ENCODE assay signal across 1 cellular context in the genomic region with DNA sequence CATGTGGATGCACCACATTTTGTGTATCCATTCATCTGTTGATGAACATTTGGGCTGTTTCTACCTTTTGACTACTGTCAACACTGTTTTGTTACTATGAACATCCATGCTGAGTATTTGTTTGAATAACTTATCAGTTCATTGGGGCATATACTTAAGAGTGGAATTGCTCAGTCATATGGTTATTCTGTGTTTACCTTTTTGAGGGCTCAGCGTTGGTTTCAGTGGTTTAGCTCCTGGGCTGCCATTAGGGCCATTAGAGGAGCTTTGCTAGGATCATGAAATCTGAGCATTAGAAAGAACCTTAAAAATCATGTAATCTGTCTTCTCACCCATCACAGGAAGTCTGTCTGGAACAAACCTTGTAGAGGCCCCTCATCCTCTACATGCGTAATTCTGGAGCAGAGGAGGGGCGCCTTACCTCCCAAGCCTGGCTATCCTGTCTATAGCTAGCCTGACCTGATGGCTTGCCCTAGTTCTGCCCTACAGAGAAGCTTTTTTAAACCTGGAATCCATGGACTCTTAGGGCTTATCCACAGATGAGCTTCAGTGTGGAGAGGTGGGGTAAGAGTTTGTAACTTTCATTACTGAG.
TF ChIP-seq lines count a peak whose summit lies in the region.

No MANE protein-coding gene starts in this region.

TF ChIP-seq in HepG2, 621 proteins besides CTCF, POLR2A, EP300 and RAD21:
- TF ChIP-seq, protein P1, sequence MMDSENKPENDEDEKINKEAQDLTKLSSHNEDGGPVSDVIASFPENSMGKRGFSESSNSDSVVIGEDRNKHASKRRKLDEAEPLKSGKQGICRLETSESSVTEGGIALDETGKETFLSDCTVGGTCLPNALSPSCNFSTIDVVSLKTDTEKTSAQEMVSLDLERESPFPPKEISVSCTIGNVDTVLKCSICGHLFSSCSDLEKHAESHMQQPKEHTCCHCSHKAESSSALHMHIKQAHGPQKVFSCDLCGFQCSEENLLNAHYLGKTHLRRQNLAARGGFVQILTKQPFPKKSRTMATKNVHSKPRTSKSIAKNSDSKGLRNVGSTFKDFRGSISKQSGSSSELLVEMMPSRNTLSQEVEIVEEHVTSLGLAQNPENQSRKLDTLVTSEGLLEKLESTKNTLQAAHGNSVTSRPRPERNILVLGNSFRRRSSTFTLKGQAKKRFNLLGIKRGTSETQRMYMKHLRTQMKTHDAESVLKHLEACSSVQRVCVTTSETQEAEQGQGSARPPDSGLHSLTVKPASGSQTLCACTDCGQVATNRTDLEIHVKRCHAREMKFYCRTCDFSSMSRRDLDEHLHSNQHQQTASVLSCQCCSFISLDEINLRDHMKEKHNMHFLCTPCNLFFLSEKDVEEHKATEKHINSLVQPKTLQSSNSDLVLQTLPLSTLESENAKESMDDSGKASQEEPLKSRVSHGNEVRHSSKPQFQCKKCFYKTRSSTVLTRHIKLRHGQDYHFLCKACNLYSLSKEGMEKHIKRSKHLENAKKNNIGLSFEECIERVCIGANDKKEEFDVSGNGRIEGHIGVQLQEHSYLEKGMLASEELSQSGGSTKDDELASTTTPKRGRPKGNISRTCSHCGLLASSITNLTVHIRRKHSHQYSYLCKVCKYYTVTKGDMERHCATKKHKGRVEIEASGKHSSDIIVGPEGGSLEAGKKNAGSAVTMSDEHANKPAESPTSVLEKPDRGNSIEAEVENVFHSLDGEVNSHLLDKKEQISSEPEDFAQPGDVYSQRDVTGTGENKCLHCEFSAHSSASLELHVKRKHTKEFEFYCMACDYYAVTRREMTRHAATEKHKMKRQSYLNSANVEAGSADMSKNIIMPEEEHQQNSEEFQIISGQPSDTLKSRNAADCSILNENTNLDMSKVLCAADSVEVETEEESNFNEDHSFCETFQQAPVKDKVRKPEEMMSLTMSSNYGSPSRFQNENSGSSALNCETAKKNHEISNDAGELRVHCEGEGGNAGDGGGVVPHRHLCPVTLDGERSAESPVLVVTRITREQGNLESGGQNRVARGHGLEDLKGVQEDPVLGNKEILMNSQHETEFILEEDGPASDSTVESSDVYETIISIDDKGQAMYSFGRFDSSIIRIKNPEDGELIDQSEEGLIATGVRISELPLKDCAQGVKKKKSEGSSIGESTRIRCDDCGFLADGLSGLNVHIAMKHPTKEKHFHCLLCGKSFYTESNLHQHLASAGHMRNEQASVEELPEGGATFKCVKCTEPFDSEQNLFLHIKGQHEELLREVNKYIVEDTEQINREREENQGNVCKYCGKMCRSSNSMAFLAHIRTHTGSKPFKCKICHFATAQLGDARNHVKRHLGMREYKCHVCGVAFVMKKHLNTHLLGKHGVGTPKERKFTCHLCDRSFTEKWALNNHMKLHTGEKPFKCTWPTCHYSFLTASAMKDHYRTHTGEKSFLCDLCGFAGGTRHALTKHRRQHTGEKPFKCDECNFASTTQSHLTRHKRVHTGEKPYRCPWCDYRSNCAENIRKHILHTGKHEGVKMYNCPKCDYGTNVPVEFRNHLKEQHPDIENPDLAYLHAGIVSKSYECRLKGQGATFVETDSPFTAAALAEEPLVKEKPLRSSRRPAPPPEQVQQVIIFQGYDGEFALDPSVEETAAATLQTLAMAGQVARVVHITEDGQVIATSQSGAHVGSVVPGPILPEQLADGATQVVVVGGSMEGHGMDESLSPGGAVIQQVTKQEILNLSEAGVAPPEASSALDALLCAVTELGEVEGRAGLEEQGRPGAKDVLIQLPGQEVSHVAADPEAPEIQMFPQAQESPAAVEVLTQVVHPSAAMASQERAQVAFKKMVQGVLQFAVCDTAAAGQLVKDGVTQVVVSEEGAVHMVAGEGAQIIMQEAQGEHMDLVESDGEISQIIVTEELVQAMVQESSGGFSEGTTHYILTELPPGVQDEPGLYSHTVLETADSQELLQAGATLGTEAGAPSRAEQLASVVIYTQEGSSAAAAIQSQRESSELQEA (CRISPR knock-in tag; IDR thresholded peaks at IDR 0.05; ENCODE audit: not compliant biosample characterization) = no peak
- TF ChIP-seq BHLHE40 (IDR thresholded peaks at IDR 0.05; ENCODE audit: low read length) = no peak
- no peak for TF ChIP-seq ZNF501 (CRISPR knock-in tag; IDR thresholded peaks at IDR 0.05)
- no peak for TF ChIP-seq NFIB (CRISPR knock-in tag; IDR thresholded peaks at IDR 0.05; ENCODE audit: borderline replicate concordance)
- TF ChIP-seq FLYWCH1 (CRISPR knock-in tag; IDR thresholded peaks at IDR 0.05) = no peak
- TF ChIP-seq, protein P2, sequence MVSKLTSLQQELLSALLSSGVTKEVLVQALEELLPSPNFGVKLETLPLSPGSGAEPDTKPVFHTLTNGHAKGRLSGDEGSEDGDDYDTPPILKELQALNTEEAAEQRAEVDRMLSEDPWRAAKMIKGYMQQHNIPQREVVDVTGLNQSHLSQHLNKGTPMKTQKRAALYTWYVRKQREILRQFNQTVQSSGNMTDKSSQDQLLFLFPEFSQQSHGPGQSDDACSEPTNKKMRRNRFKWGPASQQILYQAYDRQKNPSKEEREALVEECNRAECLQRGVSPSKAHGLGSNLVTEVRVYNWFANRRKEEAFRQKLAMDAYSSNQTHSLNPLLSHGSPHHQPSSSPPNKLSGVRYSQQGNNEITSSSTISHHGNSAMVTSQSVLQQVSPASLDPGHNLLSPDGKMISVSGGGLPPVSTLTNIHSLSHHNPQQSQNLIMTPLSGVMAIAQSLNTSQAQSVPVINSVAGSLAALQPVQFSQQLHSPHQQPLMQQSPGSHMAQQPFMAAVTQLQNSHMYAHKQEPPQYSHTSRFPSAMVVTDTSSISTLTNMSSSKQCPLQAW (CRISPR knock-in tag; IDR thresholded peaks at IDR 0.05) = no peak
- TF ChIP-seq, protein P3, sequence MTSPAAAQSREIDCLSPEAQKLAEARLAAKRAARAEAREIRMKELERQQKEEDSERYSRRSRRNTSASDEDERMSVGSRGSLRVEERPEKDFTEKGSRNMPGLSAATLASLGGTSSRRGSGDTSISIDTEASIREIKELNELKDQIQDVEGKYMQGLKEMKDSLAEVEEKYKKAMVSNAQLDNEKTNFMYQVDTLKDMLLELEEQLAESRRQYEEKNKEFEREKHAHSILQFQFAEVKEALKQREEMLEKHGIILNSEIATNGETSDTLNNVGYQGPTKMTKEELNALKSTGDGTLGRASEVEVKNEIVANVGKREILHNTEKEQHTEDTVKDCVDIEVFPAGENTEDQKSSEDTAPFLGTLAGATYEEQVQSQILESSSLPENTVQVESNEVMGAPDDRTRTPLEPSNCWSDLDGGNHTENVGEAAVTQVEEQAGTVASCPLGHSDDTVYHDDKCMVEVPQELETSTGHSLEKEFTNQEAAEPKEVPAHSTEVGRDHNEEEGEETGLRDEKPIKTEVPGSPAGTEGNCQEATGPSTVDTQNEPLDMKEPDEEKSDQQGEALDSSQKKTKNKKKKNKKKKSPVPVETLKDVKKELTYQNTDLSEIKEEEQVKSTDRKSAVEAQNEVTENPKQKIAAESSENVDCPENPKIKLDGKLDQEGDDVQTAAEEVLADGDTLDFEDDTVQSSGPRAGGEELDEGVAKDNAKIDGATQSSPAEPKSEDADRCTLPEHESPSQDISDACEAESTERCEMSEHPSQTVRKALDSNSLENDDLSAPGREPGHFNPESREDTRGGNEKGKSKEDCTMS (CRISPR knock-in tag; conservative IDR thresholded peaks at IDR 0.05) = no peak
TF ChIP-seq in HepG2: peak in this region for 0.
